21 cellular contexts compared by ENCODE assay signal in genomic region chr11:113779496-113779895, GRCh38. TPM values are rescaled to one million over a fixed set of nuclear protein-coding genes. Genes with fewer than 3 reads are reported as not detected.
"Had no signal": no experiment of that assay in that cellular context is flagged by ENCODE, and none has a peak within 500 bp of the region (broad histone marks: within the 10 kb centered on the region; RNA-seq: fewer than 3 reads in every experiment).

TSS of gene CLDN25 (plus strand) at chr11:113779796. CDS start at chr11:113779796, 0 bp downstream.

- H3K9me3 ChIP-seq: thyroid gland had no signal

- H3K27ac ChIP-seq: thyroid gland had no signal

- H3K4me3 Mint-ChIP-seq: activated CD4-positive, alpha-beta T cell treated with anti-CD3 and anti-CD28 coated beads for 36 hours; activated naive CD8-positive, alpha-beta T cell; activated T-helper 1 cell treated with anti-CD3 and anti-CD28 coated beads, Interleukin-12 subunit alpha, Interleukin-12 subunit beta, Interleukin-2, Interleukin-4 antibody, amounts not matched to agents 30 ng/mL and 10 ng/mL and 1 ng/mL, durations not matched to agents 14 hours and 24 hours and 36 hours; endodermal cell; stimulated activated naive B cell treated with anti-CD40 and anti-IgM and Interleukin-4, amounts not matched to agents 10 μg/mL and 1 μg/mL and 100 μg/mL, for 72 hours; T-helper 2 cell treated with Interferon-gamma antibody and Interleukin-4, amounts not matched to agents 5 μg/mL and 100 μg/mL, for 36 hours; WTC11 had no signal

- H3K27me3 ChIP-seq: thyroid gland had no signal

- H3K36me3 Mint-ChIP-seq: stimulated activated naive B cell treated with anti-CD40 and anti-IgM and Interleukin-4, amounts not matched to agents 10 μg/mL and 1 μg/mL and 100 μg/mL, for 72 hours; WTC11 had no signal

- H3K36me3 ChIP-seq: thyroid gland had no signal

- H3K27ac Mint-ChIP-seq: activated CD4-positive, alpha-beta T cell treated with anti-CD3 and anti-CD28 coated beads for 36 hours; activated naive CD8-positive, alpha-beta T cell; activated T-helper 1 cell treated with anti-CD3 and anti-CD28 coated beads, Interleukin-12 subunit alpha, Interleukin-12 subunit beta, Interleukin-2, Interleukin-4 antibody, amounts not matched to agents 30 ng/mL and 10 ng/mL and 1 ng/mL, durations not matched to agents 14 hours and 24 hours and 36 hours; endodermal cell; stimulated activated naive B cell treated with anti-CD40 and anti-IgM and Interleukin-4, amounts not matched to agents 10 μg/mL and 1 μg/mL and 100 μg/mL, for 72 hours; T-helper 2 cell treated with Interferon-gamma antibody and Interleukin-4, amounts not matched to agents 5 μg/mL and 100 μg/mL, for 36 hours; WTC11 had no signal

- H3K9me3 Mint-ChIP-seq: activated T-helper 1 cell treated with anti-CD3 and anti-CD28 coated beads, Interleukin-12 subunit alpha, Interleukin-12 subunit beta, Interleukin-2, Interleukin-4 antibody, amounts not matched to agents 30 ng/mL and 10 ng/mL and 1 ng/mL, durations not matched to agents 14 hours and 24 hours and 36 hours; endodermal cell; neural crest cell; stimulated activated naive B cell treated with anti-CD40 and anti-IgM and Interleukin-4, amounts not matched to agents 10 μg/mL and 1 μg/mL and 100 μg/mL, for 72 hours; T-helper 2 cell treated with Interferon-gamma antibody and Interleukin-4, amounts not matched to agents 5 μg/mL and 100 μg/mL, for 36 hours; WTC11 had no signal

- H3K4me1 ChIP-seq: thyroid gland had no signal

- H3K4me1 Mint-ChIP-seq: endodermal cell, WTC11 had no signal

- H3K4me3 ChIP-seq: thyroid gland had no signal

- DNase-seq: activated CD4-positive, alpha-beta T cell treated with anti-CD3 and anti-CD28 coated beads for 36 hours; activated CD4-positive, alpha-beta T cell treated with anti-CD3 and anti-CD28 coated beads, Interleukin-2, amount 50 U/mL, for 48 hours; caudate nucleus; endodermal cell; foreskin melanocyte; midbrain; stimulated activated naive B cell treated with anti-CD40 and anti-IgM and Interleukin-4, amounts not matched to agents 10 μg/mL and 1 μg/mL and 100 μg/mL, for 72 hours; thyroid gland had no signal

- ATAC-seq: activated CD4-positive, alpha-beta T cell treated with anti-CD3 and anti-CD28 coated beads for 36 hours; left lobe of liver; sciatic nerve; stimulated activated naive B cell treated with anti-CD40 and anti-IgM and Interleukin-4, amounts not matched to agents 10 μg/mL and 1 μg/mL and 100 μg/mL, for 72 hours; WTC11 had no signal

RNA-seq across cellular contexts. Expression of gene CLDN25, which starts in this region (rescaled TPM):
- total RNA-seq: activated CD4-positive, alpha-beta T cell treated with anti-CD3 and anti-CD28 coated beads for 36 hours; activated T-helper 1 cell treated with anti-CD3 and anti-CD28 coated beads, Interleukin-12 subunit alpha, Interleukin-12 subunit beta, Interleukin-2, Interleukin-4 antibody, amounts not matched to agents 30 ng/mL and 10 ng/mL and 1 ng/mL, durations not matched to agents 14 hours and 24 hours and 36 hours; endodermal cell; epithelial cell of proximal tubule; left lobe of liver; lung microvascular endothelial cell; neural crest cell; omental fat pad; pulmonary artery endothelial cell; sciatic nerve; subcutaneous adipose tissue; thyroid gland; WTC11 had no signal
- polyA plus RNA-seq: keratinocyte had no signal
